12 cellular contexts compared by ENCODE assay signal in the genomic region with DNA sequence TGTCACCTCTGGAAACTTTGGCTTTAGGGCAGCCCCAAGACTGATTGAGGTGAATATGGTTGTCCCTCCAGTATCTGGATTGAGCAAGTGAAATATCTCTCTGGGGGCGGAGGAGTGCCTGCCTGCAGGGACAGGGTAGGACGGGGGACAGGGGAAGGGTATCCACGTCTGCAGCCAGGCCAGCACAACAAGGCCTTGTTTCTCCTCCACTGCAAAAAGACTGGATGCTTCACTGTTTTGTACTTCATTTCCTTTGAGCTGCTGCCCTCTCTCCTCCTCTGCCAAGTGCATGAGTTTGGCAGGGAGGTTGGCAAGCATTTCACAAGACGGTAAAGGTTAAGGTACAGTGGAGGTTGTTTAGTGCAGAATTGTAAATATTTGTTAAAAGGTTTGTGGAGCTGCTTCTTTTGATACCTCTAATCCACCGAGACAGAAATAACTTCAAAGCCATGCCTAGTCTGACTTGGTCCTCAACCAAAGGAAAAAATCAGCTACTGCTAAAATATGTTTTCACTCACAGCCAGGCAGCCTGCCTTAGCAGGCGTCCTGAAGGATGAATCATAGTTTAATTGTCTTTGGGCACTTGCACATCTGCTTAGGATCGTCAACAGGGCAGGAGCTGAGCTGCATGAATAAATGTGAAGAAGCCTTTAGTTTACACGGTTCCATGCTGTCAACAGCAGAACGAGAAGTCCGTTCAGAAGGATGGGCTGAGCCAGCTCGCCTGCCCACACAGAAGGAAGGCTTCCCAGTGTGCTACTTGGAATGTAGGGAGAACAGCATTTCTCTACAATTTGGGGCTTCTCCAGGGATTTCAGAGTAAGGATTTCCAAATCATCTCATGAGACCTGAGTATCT.
DNase-seq lines count a peak whose midpoint lies in the region; ATAC-seq and TF ChIP-seq lines count a peak whose summit lies in the region.
"Had no signal": no experiment of that assay in that cellular context is flagged by ENCODE, and none has a peak within 500 bp of the region (broad histone marks: within the 10 kb centered on the region; RNA-seq: fewer than 3 reads in every experiment).

No MANE protein-coding gene starts in this region.

- H3K27ac ChIP-seq in left ventricle myocardium inferior (replicated peaks) = no peak overlapping the region
- H3K27ac ChIP-seq: thyroid gland had no signal

- H3K27me3 ChIP-seq in left ventricle myocardium inferior (ENCODE audit: low read depth) = peaks cover 3% of the 10 kb centered on the region
- H3K27me3 ChIP-seq: thyroid gland had no signal

- no peaks in the 10 kb centered on the region for H3K36me3 ChIP-seq in left ventricle myocardium inferior
- H3K36me3 ChIP-seq: HAP-1, thyroid gland had no signal

- H3K4me3 ChIP-seq in choroid plexus epithelial cell (ENCODE audit: low read depth, low read length) (no peak overlapping the region), left ventricle myocardium inferior (no peak overlapping the region)
- H3K4me3 ChIP-seq: HAP-1, thyroid gland had no signal

- TF ChIP-seq CTCF in choroid plexus epithelial cell (conservative IDR thresholded peaks at IDR 0.05; ENCODE audit: low read depth, low read length) = no peak
- no peak for TF ChIP-seq CTCF in left ventricle myocardium inferior (IDR thresholded peaks at IDR 0.05; ENCODE audit: borderline replicate concordance)

- H3K4me1 ChIP-seq in left ventricle myocardium inferior = no peaks in the 10 kb centered on the region
- H3K4me1 ChIP-seq: thyroid gland had no signal

- DNase-seq in AG20443 (ENCODE audit: low spot score) (peak; percentile 78), HS-5 (ENCODE audit: low read depth) (peak; percentile 42), choroid plexus epithelial cell (ENCODE audit: low read depth) (peak; percentile 67), myocyte (ENCODE audit: low read depth) (peak; percentile 89), left ventricle myocardium inferior (no peak)
- DNase-seq in activated CD8-positive, alpha-beta memory T cell treated with anti-CD3 and anti-CD28 coated beads, Interleukin-2, amount 50 U/mL, for 4 hours = no peak
- DNase-seq: stimulated activated CD4-positive, alpha-beta T cell treated with anti-CD3 and anti-CD28 coated beads, Interleukin-4, amount 100 ng/mL, for 24 hours; thyroid gland had no signal

- no peak for ATAC-seq in GM21367 (IDR thresholded peaks at IDR 0.05; ENCODE audit: unreplicated experiment)
- ATAC-seq in GM18867 (IDR thresholded peaks at IDR 0.05; ENCODE audit: unreplicated experiment) = no peak
- ATAC-seq: natural killer cell treated with Interleukin-12 subunit alpha and Interleukin-12 subunit beta and Interleukin-15 and Interleukin-18, amount 100 ng/mL, for 72 hours had no signal

- intact Hi-C loops in left ventricle myocardium inferior (cut with micrococcal nuclease) = no loop called here

- no peaks in the 10 kb centered on the region for H3K9me3 ChIP-seq in left ventricle myocardium inferior (replicated peaks)
- H3K9me3 ChIP-seq: HAP-1, thyroid gland had no signal

Comparison
In these comparisons a context has a peak if more than half of its experiments do, and no peak if none do; other contexts are left out.
1. DNase-seq: peak in AG20443 (single experiment), HS-5 (single experiment), choroid plexus epithelial cell (single experiment) and myocyte (single experiment); none in left ventricle myocardium inferior (single experiment) and activated CD8-positive, alpha-beta memory T cell treated with anti-CD3 and anti-CD28 coated beads, Interleukin-2, amount 50 U/mL, for 4 hours (single experiment).